In genomic region chr13:98144501-98145350, GRCh38 we compare ENCODE assay signal across 8 cellular contexts.
DNase-seq lines count a peak whose midpoint lies in the region; ATAC-seq lines count a peak whose summit lies in the region.

No MANE protein-coding gene starts in this region.

- peaks cover 66% of the 10 kb centered on the region for H3K27me3 Mint-ChIP-seq in T-helper 2 cell treated with Interferon-gamma antibody and Interleukin-4, amounts not matched to agents 5 μg/mL and 100 μg/mL, for 36 hours (ENCODE audit: low read depth)
- peaks cover 52 to 73% of the 10 kb centered on the region in 2 donors for H3K27me3 Mint-ChIP-seq in effector memory CD8-positive, alpha-beta T cell

- no peaks in the 10 kb centered on the region for H3K9me3 ChIP-seq in muscle layer of colon (ENCODE audit: low read length)

- H3K36me3 ChIP-seq in muscle layer of colon (ENCODE audit: insufficient read depth, low read length) = no peaks in the 10 kb centered on the region

- peaks cover 7% of the 10 kb centered on the region for H3K4me1 Mint-ChIP-seq in T-helper 2 cell treated with Interferon-gamma antibody and Interleukin-4, amounts not matched to agents 5 μg/mL and 100 μg/mL, for 36 hours (ENCODE audit: low read depth)
- H3K4me1 Mint-ChIP-seq in effector memory CD8-positive, alpha-beta T cell (ENCODE audit: low read depth in 2 of 2) = peaks cover 3 to 5% of the 10 kb centered on the region in 2 donors

- H3K9ac ChIP-seq in muscle layer of colon (ENCODE audit: low read length) = peak overlapping the region; percentile 69

- H3K4me1 ChIP-seq in muscle layer of colon (ENCODE audit: insufficient read depth, low read length) = peaks cover 15% of the 10 kb centered on the region

- no peaks in the 10 kb centered on the region for H3K27me3 ChIP-seq in muscle layer of colon (ENCODE audit: control insufficient read depth in 1 of 2, insufficient read depth in 2 of 2, low read length in 2 of 2)

- no peak overlapping the region for H3K27ac Mint-ChIP-seq in T-helper 2 cell treated with Interferon-gamma antibody and Interleukin-4, amounts not matched to agents 5 μg/mL and 100 μg/mL, for 36 hours
- H3K27ac Mint-ChIP-seq in effector memory CD8-positive, alpha-beta T cell = no peak overlapping the region

- no peak for DNase-seq in T-helper 2 cell treated with Interferon-gamma antibody and Interleukin-4, amounts not matched to agents 5 μg/mL and 100 μg/mL, for 36 hours (ENCODE audit: low spot score)
- DNase-seq in T-helper 2 cell (no peak), NCI-H510A treated with DMSO at 0.1 percent for 48 hours (lab: John Stamatoyannopoulos, UW) (peak; percentile 25), NOMO-1 treated with DMSO at 0.1 percent for 48 hours (lab: John Stamatoyannopoulos, UW; ENCODE audit: unreplicated experiment) (no peak)
- DNase-seq in effector memory CD8-positive, alpha-beta T cell = no peak

- H3K9me3 Mint-ChIP-seq in T-helper 2 cell treated with Interferon-gamma antibody and Interleukin-4, amounts not matched to agents 5 μg/mL and 100 μg/mL, for 36 hours = no peaks in the 10 kb centered on the region
- H3K9me3 Mint-ChIP-seq in effector memory CD8-positive, alpha-beta T cell = no peaks in the 10 kb centered on the region

- H3K4me3 Mint-ChIP-seq in T-helper 2 cell treated with Interferon-gamma antibody and Interleukin-4, amounts not matched to agents 5 μg/mL and 100 μg/mL, for 36 hours = peak overlapping the region; percentile 69
- peak overlapping the region; percentile 54 to 63 for H3K4me3 Mint-ChIP-seq in effector memory CD8-positive, alpha-beta T cell

- H3K27ac ChIP-seq in muscle layer of colon (ENCODE audit: low read depth, low read length) = peak overlapping the region; percentile 10

- peak overlapping the region; percentile 55 to 78 for H3K4me3 ChIP-seq in muscle layer of colon (ENCODE audit: low read depth in 1 of 2, low read length in 2 of 2)

- no peaks in the 10 kb centered on the region for H3K36me3 Mint-ChIP-seq in T-helper 2 cell treated with Interferon-gamma antibody and Interleukin-4, amounts not matched to agents 5 μg/mL and 100 μg/mL, for 36 hours (ENCODE audit: low read depth)
- H3K36me3 Mint-ChIP-seq in effector memory CD8-positive, alpha-beta T cell (ENCODE audit: insufficient read depth) = no peaks in the 10 kb centered on the region

- no peak for ATAC-seq in effector memory CD8-positive, alpha-beta T cell (replicated peaks)
- ATAC-seq in HG03039 (IDR thresholded peaks at IDR 0.05; ENCODE audit: unreplicated experiment) = no peak
- no peak for ATAC-seq in GM21529 (IDR thresholded peaks at IDR 0.05; ENCODE audit: unreplicated experiment)
